In genomic region chr6:136822379-136823127, GRCh38 we compare ENCODE assay signal across 1 cellular context.
TF ChIP-seq lines count a peak whose summit lies in the region.

A gene with protein sequence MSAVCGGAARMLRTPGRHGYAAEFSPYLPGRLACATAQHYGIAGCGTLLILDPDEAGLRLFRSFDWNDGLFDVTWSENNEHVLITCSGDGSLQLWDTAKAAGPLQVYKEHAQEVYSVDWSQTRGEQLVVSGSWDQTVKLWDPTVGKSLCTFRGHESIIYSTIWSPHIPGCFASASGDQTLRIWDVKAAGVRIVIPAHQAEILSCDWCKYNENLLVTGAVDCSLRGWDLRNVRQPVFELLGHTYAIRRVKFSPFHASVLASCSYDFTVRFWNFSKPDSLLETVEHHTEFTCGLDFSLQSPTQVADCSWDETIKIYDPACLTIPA (plus strand): TSS chr6:136822592. CDS start chr6:136822666, 74 bp downstream.

TF ChIP-seq in GM23338, 12 proteins besides CTCF, POLR2A, EP300 and RAD21 (continued from another document):
- TF ChIP-seq ZNF462 (CRISPR knock-in tag; IDR thresholded peaks at IDR 0.05) = no peak
- TF ChIP-seq, protein P1, sequence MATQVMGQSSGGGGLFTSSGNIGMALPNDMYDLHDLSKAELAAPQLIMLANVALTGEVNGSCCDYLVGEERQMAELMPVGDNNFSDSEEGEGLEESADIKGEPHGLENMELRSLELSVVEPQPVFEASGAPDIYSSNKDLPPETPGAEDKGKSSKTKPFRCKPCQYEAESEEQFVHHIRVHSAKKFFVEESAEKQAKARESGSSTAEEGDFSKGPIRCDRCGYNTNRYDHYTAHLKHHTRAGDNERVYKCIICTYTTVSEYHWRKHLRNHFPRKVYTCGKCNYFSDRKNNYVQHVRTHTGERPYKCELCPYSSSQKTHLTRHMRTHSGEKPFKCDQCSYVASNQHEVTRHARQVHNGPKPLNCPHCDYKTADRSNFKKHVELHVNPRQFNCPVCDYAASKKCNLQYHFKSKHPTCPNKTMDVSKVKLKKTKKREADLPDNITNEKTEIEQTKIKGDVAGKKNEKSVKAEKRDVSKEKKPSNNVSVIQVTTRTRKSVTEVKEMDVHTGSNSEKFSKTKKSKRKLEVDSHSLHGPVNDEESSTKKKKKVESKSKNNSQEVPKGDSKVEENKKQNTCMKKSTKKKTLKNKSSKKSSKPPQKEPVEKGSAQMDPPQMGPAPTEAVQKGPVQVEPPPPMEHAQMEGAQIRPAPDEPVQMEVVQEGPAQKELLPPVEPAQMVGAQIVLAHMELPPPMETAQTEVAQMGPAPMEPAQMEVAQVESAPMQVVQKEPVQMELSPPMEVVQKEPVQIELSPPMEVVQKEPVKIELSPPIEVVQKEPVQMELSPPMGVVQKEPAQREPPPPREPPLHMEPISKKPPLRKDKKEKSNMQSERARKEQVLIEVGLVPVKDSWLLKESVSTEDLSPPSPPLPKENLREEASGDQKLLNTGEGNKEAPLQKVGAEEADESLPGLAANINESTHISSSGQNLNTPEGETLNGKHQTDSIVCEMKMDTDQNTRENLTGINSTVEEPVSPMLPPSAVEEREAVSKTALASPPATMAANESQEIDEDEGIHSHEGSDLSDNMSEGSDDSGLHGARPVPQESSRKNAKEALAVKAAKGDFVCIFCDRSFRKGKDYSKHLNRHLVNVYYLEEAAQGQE (IDR thresholded peaks at IDR 0.05; ENCODE audit: unreplicated experiment) = no peak
- TF ChIP-seq ETS1 (IDR thresholded peaks at IDR 0.05) = peak; percentile 54
- no peak for TF ChIP-seq CREB1 (CRISPR knock-in tag; IDR thresholded peaks at IDR 0.05; ENCODE audit: low read depth)
- TF ChIP-seq EZH2 (IDR thresholded peaks at IDR 0.05; ENCODE audit: low read depth, unreplicated experiment) = no peak
- TF ChIP-seq STAT1 (IDR thresholded peaks at IDR 0.05; ENCODE audit: unreplicated experiment) = no peak
- no peak for TF ChIP-seq EZH2phosphoT487 (IDR thresholded peaks at IDR 0.05; ENCODE audit: unreplicated experiment)
